Comparison of ENCODE assay signal across 22 cellular contexts in genomic region chr2:2805263-2805662, GRCh38.
A peak's percentile ranks its signal among the peaks of the same experiment; 100 is the strongest.
DNase-seq lines count a peak whose midpoint lies in the region; FAIRE-seq and TF ChIP-seq lines count a peak whose summit lies in the region.
"Had no signal": no experiment of that assay in that cellular context is flagged by ENCODE, and none has a peak within 500 bp of the region (broad histone marks: within the 10 kb centered on the region; RNA-seq: fewer than 3 reads in every experiment).

No MANE protein-coding gene starts in this region.

- DNase-seq in activated CD8-positive, alpha-beta memory T cell treated with anti-CD3 and anti-CD28 coated beads for 24 hours, result peak; percentile 21
- no peak for DNase-seq in activated CD8-positive, alpha-beta memory T cell treated with anti-CD3 and anti-CD28 coated beads, Interleukin-2, amount 50 U/mL, for 4 hours
- DNase-seq in coronary artery (ENCODE audit: low spot score) (peak; percentile 50), kidney (peak; percentile 30), BE2C (no peak), HUDEP-2 (lab: John Stamatoyannopoulos, UW; ENCODE audit: unreplicated experiment in 76 of 76) (no peak)
- DNase-seq in activated naive CD4-positive, alpha-beta T cell treated with anti-CD3 and anti-CD28 coated beads, Interleukin-2, amount 50 U/mL, for 16 hours, result no peak
- DNase-seq: AML-193; C1 segment of cervical spinal cord; CD4-positive, alpha-beta memory T cell; CD4-positive, CD25-positive, alpha-beta regulatory T cell; CD8-positive, alpha-beta memory T cell; COR-L47; DMS79 treated with DMSO at 0.1 percent for 48 hours; GF-D8 had no signal

- TF ChIP-seq CTCF in coronary artery (IDR thresholded peaks at IDR 0.05), result no peak
- no peak for TF ChIP-seq CTCF in kidney (IDR thresholded peaks at IDR 0.05; ENCODE audit: borderline replicate concordance, extremely low read depth, insufficient read depth)
- TF ChIP-seq CTCF in BE2C (IDR thresholded peaks at IDR 0.05; ENCODE audit: low read depth, low read length), result no peak

- H3K27ac ChIP-seq in coronary artery (no peak overlapping the region), kidney (ENCODE audit: low read depth in 2 of 2, low read length in 2 of 2) (no peak overlapping the region)
- H3K27ac ChIP-seq: 22Rv1, A549, BLaER1 had no signal

- H3K9me3 ChIP-seq in kidney (ENCODE audit: control insufficient read depth in 1 of 2, low read length in 2 of 2), result no peaks in the 10 kb centered on the region
- no peaks in the 10 kb centered on the region for H3K9me3 ChIP-seq in BE2C
- H3K9me3 ChIP-seq: A549 had no signal

- no peak overlapping the region for H3K9ac ChIP-seq in kidney (ENCODE audit: low read length in 2 of 2)
- H3K9ac ChIP-seq: BLaER1 had no signal

- H3K27me3 ChIP-seq in BE2C, result no peaks in the 10 kb centered on the region
- H3K27me3 ChIP-seq: BLaER1 had no signal

- intact Hi-C loops in kidney (cut with DNase I), result no loop called here

- no peak overlapping the region for H3K4me3 ChIP-seq in coronary artery
- no peak overlapping the region for H3K4me3 ChIP-seq in kidney (ENCODE audit: low read length in 2 of 2)
- H3K4me3 ChIP-seq in BE2C (ENCODE audit: low read depth, low read length), result no peak overlapping the region
- H3K4me3 ChIP-seq: A549, BLaER1 had no signal

- no peaks in the 10 kb centered on the region for H3K36me3 ChIP-seq in kidney (ENCODE audit: control insufficient read depth in 1 of 2, insufficient read depth in 2 of 2, low read length in 2 of 2)
- H3K36me3 ChIP-seq in BE2C, result no peaks in the 10 kb centered on the region
- H3K36me3 ChIP-seq: BLaER1 had no signal

- no peak for FAIRE-seq in kidney (lab: Jason Lieb, UNC)
- FAIRE-seq: A549, D721Med, G401.6, GM12891, GM19239 had no signal

- H3K4me1 ChIP-seq in kidney (ENCODE audit: control insufficient read depth in 1 of 2, insufficient read depth in 1 of 2, low read depth in 1 of 2, low read length in 2 of 2) (no peaks in the 10 kb centered on the region), BE2C (no peaks in the 10 kb centered on the region)
- H3K4me1 ChIP-seq: A549 had no signal

Comparison
In these comparisons a context has a peak if more than half of its experiments do, and no peak if none do; other contexts are left out.
1. DNase-seq: peak in activated CD8-positive, alpha-beta memory T cell treated with anti-CD3 and anti-CD28 coated beads for 24 hours (single experiment), coronary artery (single experiment) and kidney (single experiment); none in activated CD8-positive, alpha-beta memory T cell treated with anti-CD3 and anti-CD28 coated beads, Interleukin-2, amount 50 U/mL, for 4 hours (single experiment), activated naive CD4-positive, alpha-beta T cell treated with anti-CD3 and anti-CD28 coated beads, Interleukin-2, amount 50 U/mL, for 16 hours (single experiment), BE2C (single experiment) and HUDEP-2 (0 of 76).